ENCODE assay signal across 26 cellular contexts in genomic region chr20:23408957-23409356, GRCh38. TPM values are rescaled to one million over a fixed set of nuclear protein-coding genes. Genes with fewer than 3 reads are reported as not detected.
"Had no signal": no experiment of that assay in that cellular context is flagged by ENCODE, and none has a peak within 500 bp of the region (broad histone marks: within the 10 kb centered on the region; RNA-seq: fewer than 3 reads in every experiment).

No MANE protein-coding gene starts in this region.

- DNase-seq: activated CD4-positive, alpha-beta T cell treated with anti-CD3 and anti-CD28 coated beads, Interleukin-2, amount 50 U/mL, for 48 hours; activated gamma-delta T cell treated with Interleukin-2 at 50 U/mL for 16 hours; aorta; brain microvascular endothelial cell; central memory CD4-positive, alpha-beta T cell; dorsolateral prefrontal cortex; esophagus squamous epithelium; gastrocnemius medialis; hippocampal formation; occipital lobe; retina; stimulated activated CD4-positive, alpha-beta T cell treated with anti-CD3 and anti-CD28 coated beads, Interleukin-4, amount 100 ng/mL, for 1 hour; stimulated activated naive CD4-positive, alpha-beta T cell treated with Interleukin-2 at 50 U/mL for 16 hours; substantia nigra; SW 1271; tibial artery; WERI-Rb-1 had no signal

- H3K27me3 ChIP-seq: brain microvascular endothelial cell, dorsolateral prefrontal cortex, esophagus squamous epithelium, gastrocnemius medialis, tibial artery had no signal

- H3K27me3 Mint-ChIP-seq: activated naive CD4-positive, alpha-beta T cell treated with anti-CD3 and anti-CD28 coated beads, Interleukin-2, amount 50 U/mL, for 24 hours had no signal

- H3K9me3 ChIP-seq: esophagus squamous epithelium, gastrocnemius medialis, tibial artery had no signal

- ATAC-seq: gastrocnemius medialis had no signal

- H3K27ac ChIP-seq: brain microvascular endothelial cell, esophagus squamous epithelium, gastrocnemius medialis, SK-N-MC, tibial artery, WERI-Rb-1 had no signal

- H3K27ac Mint-ChIP-seq: activated naive CD4-positive, alpha-beta T cell treated with anti-CD3 and anti-CD28 coated beads, Interleukin-2, amount 50 U/mL, for 24 hours had no signal

- H3K36me3 ChIP-seq: brain microvascular endothelial cell, esophagus squamous epithelium, gastrocnemius medialis, tibial artery had no signal

- H3K4me3 ChIP-seq: dorsolateral prefrontal cortex, esophagus squamous epithelium, gastrocnemius medialis, SK-N-MC, tibial artery had no signal

- H3K9me3 Mint-ChIP-seq: activated naive CD4-positive, alpha-beta T cell treated with anti-CD3 and anti-CD28 coated beads, Interleukin-2, amount 50 U/mL, for 24 hours; neural crest cell; T-helper 2 cell treated with Interferon-gamma antibody and Interleukin-4, amounts not matched to agents 5 μg/mL and 100 μg/mL, for 36 hours had no signal

- H3K4me3 Mint-ChIP-seq: activated naive CD4-positive, alpha-beta T cell treated with anti-CD3 and anti-CD28 coated beads, Interleukin-2, amount 50 U/mL, for 24 hours; neural crest cell had no signal

RNA-seq across cellular contexts. Expression of gene CSTL1, which starts 30.5 kb away (rescaled TPM):
- total RNA-seq: aorta, dorsolateral prefrontal cortex, esophagus squamous epithelium, gastrocnemius medialis, liver, mononuclear cell, myocyte, neural crest cell, occipital lobe, posterior vena cava, urinary bladder had no signal
- polyA plus RNA-seq: aorta, liver, urinary bladder had no signal

RNA-seq across cellular contexts. Expression of gene CST11, which starts 43.7 kb away (rescaled TPM):
- total RNA-seq: aorta, dorsolateral prefrontal cortex, esophagus squamous epithelium, gastrocnemius medialis, liver, mononuclear cell, myocyte, neural crest cell, occipital lobe, posterior vena cava, urinary bladder had no signal
- polyA plus RNA-seq: aorta, liver, urinary bladder had no signal
